In the genomic region with DNA sequence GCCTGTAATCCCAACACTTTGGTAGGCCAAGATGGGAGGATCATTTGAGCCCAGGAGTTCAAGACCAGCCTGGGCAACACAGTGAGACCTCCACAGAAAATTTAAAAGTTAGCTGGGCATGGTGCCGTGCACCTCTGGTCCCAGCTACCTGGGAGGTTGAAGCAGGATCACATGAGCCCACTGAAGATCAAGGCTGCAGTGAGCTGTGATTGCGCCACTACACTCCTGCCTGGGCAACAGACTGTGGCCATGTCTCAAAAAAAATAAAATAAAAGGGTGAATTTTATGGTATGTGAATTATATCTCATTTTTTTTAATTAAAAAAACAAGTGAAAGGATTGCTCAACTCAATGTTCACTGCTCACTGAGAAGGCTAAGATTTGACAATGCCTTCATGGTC, we compare ENCODE assay signal across 30 cellular contexts. TPM values are rescaled to one million over a fixed set of nuclear protein-coding genes. Genes with fewer than 3 reads are reported as not detected.
A peak's percentile ranks its signal among the peaks of the same experiment; 100 is the strongest.
DNase-seq lines count a peak whose midpoint lies in the region; ATAC-seq, FAIRE-seq and TF ChIP-seq lines count a peak whose summit lies in the region.
"Had no signal": no experiment of that assay in that cellular context is flagged by ENCODE, and none has a peak within 500 bp of the region (broad histone marks: within the 10 kb centered on the region; RNA-seq: fewer than 3 reads in every experiment).

No MANE protein-coding gene starts in this region.

- BruUV-seq in HepG2 (replicated peaks; lab: Mats Ljungman, UMichigan) = no TSS peak

- no peak overlapping the region for H3K9ac ChIP-seq in HepG2 (ENCODE audit: insufficient read depth, low read depth, low read length)

- H3K27ac ChIP-seq in HepG2 (ENCODE audit: extremely low read length, insufficient read depth, low read length) (peak overlapping the region; percentile 24), right lobe of liver (no peak overlapping the region), suprapubic skin (no peak overlapping the region)
- H3K27ac ChIP-seq: breast epithelium, gastroesophageal sphincter, hepatocyte, skin epidermis, uterus had no signal

- TF ChIP-seq POLR2A in HepG2 (IDR thresholded peaks at IDR 0.05; ENCODE audit: insufficient read depth in 1 of 2, low read depth in 2 of 2, low read length in 2 of 2) = no peak
- no peak for TF ChIP-seq POLR2A in right lobe of liver (IDR thresholded peaks at IDR 0.05)
- no peak for TF ChIP-seq POLR2A in suprapubic skin (IDR thresholded peaks at IDR 0.05)

- peak; percentile 83 for ATAC-seq in HepG2
- no peak for ATAC-seq in right lobe of liver
- no peak for ATAC-seq in WTC11
- ATAC-seq in left lobe of liver = no peak
- ATAC-seq: activated CD4-positive, CD25-positive, alpha-beta regulatory T cell treated with anti-CD3 and anti-CD28 coated beads, Interleukin-2, amount 50 U/mL, for 24 hours; gastroesophageal sphincter; Panc1; stimulated activated naive CD8-positive, alpha-beta T cell treated with anti-CD3 and anti-CD28 coated beads, Interleukin-15, Interleukin-2, amounts not matched to agents 100 U/mL and 50 U/mL, for 24 hours had no signal

- H3K4me1 ChIP-seq in HepG2 (ENCODE audit: insufficient read depth, low read length) (peaks cover 73% of the 10 kb centered on the region), right lobe of liver (peaks cover 0 to 5% (median 2%) of the 10 kb centered on the region in 4 donors), suprapubic skin (peaks cover 18% of the 10 kb centered on the region)

- TF ChIP-seq CTCF in HepG2 (CRISPR knock-in tag; IDR thresholded peaks at IDR 0.05) = no peak
- TF ChIP-seq CTCF in right lobe of liver (IDR thresholded peaks at IDR 0.05) = no peak
- TF ChIP-seq CTCF in WTC11 (IDR thresholded peaks at IDR 0.05) = no peak
- no peak for TF ChIP-seq CTCF in suprapubic skin (IDR thresholded peaks at IDR 0.05)

- H3K27me3 Mint-ChIP-seq in WTC11 (ENCODE audit: low read depth) = no peaks in the 10 kb centered on the region
- H3K27me3 Mint-ChIP-seq: B cell had no signal

- no peaks in the 10 kb centered on the region for H3K9me3 Mint-ChIP-seq in WTC11
- H3K9me3 Mint-ChIP-seq: nephron progenitor cell had no signal

- peaks cover 40% of the 10 kb centered on the region for H4K20me1 ChIP-seq in HepG2 (ENCODE audit: insufficient read depth, low read length)

- peak overlapping the region; percentile 4; the same call in 1 of the 2 replicates for H3K4me2 ChIP-seq in HepG2 (ENCODE audit: low read depth, low read length)
- H3K4me2 ChIP-seq: hepatocyte had no signal

- DNase-seq in HepG2 (ENCODE audit: low spot score) (no peak), right lobe of liver (no peak), WTC11 (ENCODE audit: low spot score) (no peak), fibroblast of gingiva (ENCODE audit: low read depth) (peak; percentile 12), suprapubic skin (ENCODE audit: low spot score in 2 of 2) (no peak), left lobe of liver (ENCODE audit: low spot score) (no peak)
- no peak for DNase-seq in stimulated activated CD8-positive, alpha-beta memory T cell treated with anti-CD3 and anti-CD28 coated beads, Interleukin-4, amount 100 ng/mL, for 48 hours
- DNase-seq: ACHN; activated CD8-positive, alpha-beta memory T cell treated with anti-CD3 and anti-CD28 coated beads for 24 hours; activated effector memory CD4-positive, alpha-beta T cell treated with anti-CD3 and anti-CD28 coated beads, Interleukin-2, amount 50 U/mL, for 16 hours; activated T-cell treated with anti-CD3 and anti-CD28 coated beads for 4 hours; COR-L47; HCEC 1CT; NCI-H1048; NCI-H2107; NCI-H345; nephron progenitor cell; SHP77; stimulated activated naive CD8-positive, alpha-beta T cell treated with anti-CD3 and anti-CD28 coated beads, Interleukin-15, Interleukin-2, amounts not matched to agents 100 U/mL and 50 U/mL, for 24 hours; T-helper 2 cell; uterus had no signal

- H3K36me3 ChIP-seq in HepG2 (replicated peaks in 1 of 2; ENCODE audit: control insufficient read depth in 1 of 2, insufficient read depth in 2 of 2, low read length in 2 of 2) (peaks cover 0 to 11% of the 10 kb centered on the region in 2 experiments; a peak in 4 of 5 replicates), right lobe of liver (peaks cover 0 to 5% (median 0%) of the 10 kb centered on the region in 4 donors), suprapubic skin (peaks cover 14% of the 10 kb centered on the region)
- H3K36me3 ChIP-seq: breast epithelium, uterus had no signal

- no peak for TF ChIP-seq EP300 in HepG2 (IDR thresholded peaks at IDR 0.05; ENCODE audit: low read depth in 2 of 2, low read length in 2 of 2)
- no peak for TF ChIP-seq EP300 in HepG2 (CRISPR knock-in tag; IDR thresholded peaks at IDR 0.05; ENCODE audit: borderline replicate concordance)
- TF ChIP-seq EP300 in suprapubic skin (IDR thresholded peaks at IDR 0.05) = no peak

- in situ Hi-C loops in HepG2 (cut with HindIII; ENCODE audit: extremely low pct_ligation_motif_present, low pct_unique_long_range_greater_than_20kb) = no loop called here

- no peak overlapping the region for H3K4me3 Mint-ChIP-seq in WTC11
- H3K4me3 Mint-ChIP-seq: B cell, nephron progenitor cell had no signal

- no peak for TF ChIP-seq RAD21 in HepG2 (CRISPR knock-in tag; IDR thresholded peaks at IDR 0.05)

- H3K9me3 ChIP-seq in HepG2 (ENCODE audit: low read length) (no peaks in the 10 kb centered on the region), right lobe of liver (no peaks in the 10 kb centered on the region), suprapubic skin (no peaks in the 10 kb centered on the region)
- H3K9me3 ChIP-seq: breast epithelium, gastroesophageal sphincter, uterus had no signal

- POLR2A ChIA-PET in HepG2 (lab: Yijun Ruan, JAX) = no interaction called here
- POLR2A ChIA-PET in WTC11 (lab: Charles Lee) = no interaction called here

- peak overlapping the region; percentile 84; the same call in 1 of the 2 replicates for H3K27ac Mint-ChIP-seq in WTC11
- H3K27ac Mint-ChIP-seq: B cell had no signal

- no peak overlapping the region for H3K4me3 ChIP-seq in HepG2 (replicated peaks in 1 of 3; ENCODE audit: insufficient read depth in 1 of 3, low read depth in 2 of 3, low read length in 3 of 3)
- no peak overlapping the region for H3K4me3 ChIP-seq in right lobe of liver
- H3K4me3 ChIP-seq in suprapubic skin = no peak overlapping the region
- H3K4me3 ChIP-seq: breast epithelium, gastroesophageal sphincter, hepatocyte, lung, skin epidermis, uterus had no signal

- H2AFZ ChIP-seq in HepG2 (ENCODE audit: low read length) = no peak overlapping the region
- H2AFZ ChIP-seq: hepatocyte had no signal

- peaks cover 21% of the 10 kb centered on the region for H3K36me3 Mint-ChIP-seq in WTC11

- CTCF ChIA-PET in HepG2 (lab: Yijun Ruan, JAX; ENCODE audit: low intra/inter-chr PET ratio, low total read pairs) = no interaction called here
- CTCF ChIA-PET in WTC11 (lab: Charles Lee) = no interaction called here

- FAIRE-seq in HepG2 (lab: Jason Lieb, UNC) = no peak
- FAIRE-seq: GM12892 had no signal

- peaks cover 96% of the 10 kb centered on the region for H3K79me2 ChIP-seq in HepG2 (ENCODE audit: insufficient read depth, low read length)

- 67% methylated on average over 2 of the region's 2 CpGs for WGBS in HepG2 (ENCODE audit: low lambda C conversion rate)
- 100% methylated on average over 1 of the region's 2 CpGs for WGBS in right lobe of liver (ENCODE audit: insufficient coverage, low coverage, low lambda C conversion rate, missing lambda C conversion rate)
- 100% methylated on average over 2 of the region's 2 CpGs for WGBS in suprapubic skin

- H3K27me3 ChIP-seq in HepG2 (ENCODE audit: control insufficient read depth in 1 of 2, insufficient read depth in 2 of 2, low read length in 2 of 2) (no peaks in the 10 kb centered on the region), right lobe of liver (no peaks in the 10 kb centered on the region), suprapubic skin (no peaks in the 10 kb centered on the region)
- H3K27me3 ChIP-seq: breast epithelium, gastroesophageal sphincter, hepatocyte, uterus had no signal

- H3K4me1 Mint-ChIP-seq in WTC11 = peaks cover 22% of the 10 kb centered on the region

- intact Hi-C loops in HepG2 (cut with micrococcal nuclease; ENCODE audit: unreplicated experiment) = no loop called here
- intact Hi-C loops in right lobe of liver (cut with DNase I) = no loop called here

RNA-seq across cellular contexts. Expression of a gene that starts 8.7 kb away (rescaled TPM):
- total RNA-seq in HepG2 (2016; rRNA removed; fragmentation: Illumina TruSeq; extraction: Trizol) = 24.6 and 26.9 TPM in 2 replicates
- total RNA-seq in HepG2 (2016; cell fraction: cytosol; rRNA removed; fragmentation: Illumina TruSeq; extraction: Trizol; ENCODE audit: low read depth) = 3.6 and 6.4 TPM in 2 replicates
- 25.3 and 26.7 TPM in 2 replicates for total RNA-seq in HepG2 (2016; cell fraction: insoluble cytoplasmic fraction; rRNA removed; fragmentation: Illumina TruSeq; extraction: Trizol)
- total RNA-seq in HepG2 (2016; cell fraction: membrane; rRNA removed; fragmentation: Illumina TruSeq; extraction: Trizol) = 6.4 and 8.2 TPM in 2 replicates
- 40.1 and 45.0 TPM in 2 replicates for total RNA-seq in HepG2 (2016; cell fraction: nucleus; rRNA removed; fragmentation: Illumina TruSeq; extraction: Trizol)
- polyA plus RNA-seq in HepG2 (2011; rRNA removed) = 7.2 and 9.7 TPM in 2 replicates
- polyA plus RNA-seq in HepG2 (2011; cell fraction: cytosol; rRNA removed) = 3.3 and 4.4 TPM in 2 replicates
- 12.9 and 13.1 TPM in 2 replicates for polyA plus RNA-seq in HepG2 (2011; cell fraction: nucleus; rRNA removed)
- polyA plus RNA-seq in HepG2 (2012) = 13.4 and 18.5 TPM in 2 replicates
- polyA plus RNA-seq in HepG2 (2016; cell fraction: cytosol; fragmentation: Illumina TruSeq; extraction: Trizol; ENCODE audit: low read depth) = 0.25 and 0.27 TPM in 2 replicates
- polyA plus RNA-seq in HepG2 (2016; cell fraction: insoluble cytoplasmic fraction; fragmentation: Illumina TruSeq; extraction: Trizol; ENCODE audit: low read depth) = 14.8 and 15.4 TPM in 2 replicates
- polyA plus RNA-seq in HepG2 (2016; cell fraction: membrane; fragmentation: Illumina TruSeq; extraction: Trizol; ENCODE audit: low read depth) = 0.92 and 0.98 TPM in 2 replicates
- 30.0 and 32.3 TPM in 2 replicates for polyA plus RNA-seq in HepG2 (2016; cell fraction: nucleus; fragmentation: Illumina TruSeq; extraction: Trizol; ENCODE audit: insufficient read depth, low read depth)
- polyA minus RNA-seq in HepG2 (2011; rRNA and poly(A)+ RNA removed; ENCODE audit: low replicate concordance) = 9.7 and 16.5 TPM in 2 replicates
- polyA minus RNA-seq in HepG2 (2011; cell fraction: cytosol; rRNA and poly(A)+ RNA removed) = 10.8 and 14.8 TPM in 2 replicates
- 73.5 and 86.1 TPM in 2 replicates for polyA minus RNA-seq in HepG2 (2011; cell fraction: nucleus; rRNA and poly(A)+ RNA removed)
- 10 to 100 TPM in 4 of 6 experiments, 1 to 10 TPM in 2; 8.0 to 16.2 (median 11.4) TPM for total RNA-seq in right lobe of liver
- total RNA-seq in WTC11 (2021) = 30.2 to 35.7 TPM (median 32.8 TPM) in 3 replicates
- 10 to 100 TPM; 21.4 to 62.7 (median 31.8) TPM for total RNA-seq in suprapubic skin
- total RNA-seq in left lobe of liver = 10.9 TPM

RNA-seq across cellular contexts. Expression of a gene that starts 9.1 kb away (rescaled TPM):
- 42.6 and 59.1 TPM in 2 replicates for total RNA-seq in HepG2 (2016; rRNA removed; fragmentation: Illumina TruSeq; extraction: Trizol)
- 21.5 and 21.8 TPM in 2 replicates for total RNA-seq in HepG2 (2016; cell fraction: cytosol; rRNA removed; fragmentation: Illumina TruSeq; extraction: Trizol; ENCODE audit: low read depth)
- 38.1 and 62.2 TPM in 2 replicates for total RNA-seq in HepG2 (2016; cell fraction: insoluble cytoplasmic fraction; rRNA removed; fragmentation: Illumina TruSeq; extraction: Trizol)
- 37.1 and 44.7 TPM in 2 replicates for total RNA-seq in HepG2 (2016; cell fraction: membrane; rRNA removed; fragmentation: Illumina TruSeq; extraction: Trizol)
- total RNA-seq in HepG2 (2016; cell fraction: nucleus; rRNA removed; fragmentation: Illumina TruSeq; extraction: Trizol) = 11.9 and 16.2 TPM in 2 replicates
- 25.8 and 28.8 TPM in 2 replicates for polyA plus RNA-seq in HepG2 (2011; rRNA removed)
- 12.9 and 22.2 TPM in 2 replicates for polyA plus RNA-seq in HepG2 (2011; cell fraction: cytosol; rRNA removed)
- 4.4 and 11.2 TPM in 2 replicates for polyA plus RNA-seq in HepG2 (2011; cell fraction: nucleus; rRNA removed)
- 30.9 and 36.8 TPM in 2 replicates for polyA plus RNA-seq in HepG2 (2012)
- 11.2 and 11.4 TPM in 2 replicates for polyA plus RNA-seq in HepG2 (2016; cell fraction: cytosol; fragmentation: Illumina TruSeq; extraction: Trizol; ENCODE audit: low read depth)
- 59.2 and 60.3 TPM in 2 replicates for polyA plus RNA-seq in HepG2 (2016; cell fraction: insoluble cytoplasmic fraction; fragmentation: Illumina TruSeq; extraction: Trizol; ENCODE audit: low read depth)
- polyA plus RNA-seq in HepG2 (2016; cell fraction: membrane; fragmentation: Illumina TruSeq; extraction: Trizol; ENCODE audit: low read depth) = 29.1 and 29.2 TPM in 2 replicates
- polyA plus RNA-seq in HepG2 (2016; cell fraction: nucleus; fragmentation: Illumina TruSeq; extraction: Trizol; ENCODE audit: insufficient read depth, low read depth) = 24.5 and 28.8 TPM in 2 replicates
- 17.0 and 17.9 TPM in 2 replicates for polyA minus RNA-seq in HepG2 (2011; rRNA and poly(A)+ RNA removed; ENCODE audit: low replicate concordance)
- 15.0 and 19.9 TPM in 2 replicates for polyA minus RNA-seq in HepG2 (2011; cell fraction: cytosol; rRNA and poly(A)+ RNA removed)
- polyA minus RNA-seq in HepG2 (2011; cell fraction: nucleus; rRNA and poly(A)+ RNA removed) = 11.3 and 17.7 TPM in 2 replicates
- 10 to 100 TPM in 4 of 6 experiments, 1 to 10 TPM in 2; 7.8 to 12.1 (median 10.6) TPM for total RNA-seq in right lobe of liver
- 37.3 to 43.5 TPM (median 39.2 TPM) in 3 replicates for total RNA-seq in WTC11 (2021)
- 10 to 100 TPM; 18.9 to 26.5 (median 21.4) TPM for total RNA-seq in suprapubic skin
- total RNA-seq in left lobe of liver = 8.6 TPM

RNA-seq across cellular contexts. Expression of a gene that starts 48.0 kb away (rescaled TPM):
- total RNA-seq in HepG2 (2016; rRNA removed; fragmentation: Illumina TruSeq; extraction: Trizol) (25.6 and 33.0 TPM in 2 replicates), right lobe of liver (10 to 100 TPM; 11.2 to 16.6 (median 13.3) TPM), WTC11 (2021) (33.3 to 40.1 TPM (median 34.8 TPM) in 3 replicates), suprapubic skin (10 to 100 TPM; 12.0 to 33.3 (median 21.1) TPM), left lobe of liver (13.6 TPM)
- 14.7 and 15.8 TPM in 2 replicates for total RNA-seq in HepG2 (2016; cell fraction: cytosol; rRNA removed; fragmentation: Illumina TruSeq; extraction: Trizol; ENCODE audit: low read depth)
- 26.3 and 39.6 TPM in 2 replicates for total RNA-seq in HepG2 (2016; cell fraction: insoluble cytoplasmic fraction; rRNA removed; fragmentation: Illumina TruSeq; extraction: Trizol)
- 11.4 and 12.5 TPM in 2 replicates for total RNA-seq in HepG2 (2016; cell fraction: membrane; rRNA removed; fragmentation: Illumina TruSeq; extraction: Trizol)
- total RNA-seq in HepG2 (2016; cell fraction: nucleus; rRNA removed; fragmentation: Illumina TruSeq; extraction: Trizol) = 21.0 and 25.5 TPM in 2 replicates
- polyA plus RNA-seq in HepG2 (2011; rRNA removed) = 24.4 and 31.1 TPM in 2 replicates
- polyA plus RNA-seq in HepG2 (2011; cell fraction: cytosol; rRNA removed) = 15.6 and 21.0 TPM in 2 replicates
- 26.3 and 27.5 TPM in 2 replicates for polyA plus RNA-seq in HepG2 (2011; cell fraction: nucleus; rRNA removed)
- 35.3 and 48.1 TPM in 2 replicates for polyA plus RNA-seq in HepG2 (2012)
- polyA plus RNA-seq in HepG2 (2016; cell fraction: cytosol; fragmentation: Illumina TruSeq; extraction: Trizol; ENCODE audit: low read depth) = 5.5 and 5.9 TPM in 2 replicates
- polyA plus RNA-seq in HepG2 (2016; cell fraction: insoluble cytoplasmic fraction; fragmentation: Illumina TruSeq; extraction: Trizol; ENCODE audit: low read depth) = 33.2 and 36.2 TPM in 2 replicates
- polyA plus RNA-seq in HepG2 (2016; cell fraction: membrane; fragmentation: Illumina TruSeq; extraction: Trizol; ENCODE audit: low read depth) = 7.0 and 7.4 TPM in 2 replicates
- polyA plus RNA-seq in HepG2 (2016; cell fraction: nucleus; fragmentation: Illumina TruSeq; extraction: Trizol; ENCODE audit: insufficient read depth, low read depth) = 60.6 and 63.9 TPM in 2 replicates
- 9.1 and 14.9 TPM in 2 replicates for polyA minus RNA-seq in HepG2 (2011; rRNA and poly(A)+ RNA removed; ENCODE audit: low replicate concordance)
- 13.1 and 16.3 TPM in 2 replicates for polyA minus RNA-seq in HepG2 (2011; cell fraction: cytosol; rRNA and poly(A)+ RNA removed)
- polyA minus RNA-seq in HepG2 (2011; cell fraction: nucleus; rRNA and poly(A)+ RNA removed) = 44.9 and 47.3 TPM in 2 replicates
